8 cellular contexts compared by ENCODE assay signal in genomic region chr7:76445577-76446008, GRCh38. TPM values are rescaled to one million over a fixed set of nuclear protein-coding genes. Genes with fewer than 3 reads are reported as not detected.
DNase-seq lines count a peak whose midpoint lies in the region; ATAC-seq and TF ChIP-seq lines count a peak whose summit lies in the region.
"Not testable (repeated sequence)": the region's sequence is repeated elsewhere in the genome, so short reads cannot be mapped to it uniquely, and the experiment has no call there.

No MANE protein-coding gene starts in this region.

- not testable (repeated sequence) for H3K9me3 ChIP-seq in esophagus muscularis mucosa; mucosa of rectum (ENCODE audit: control insufficient read depth in 2 of 2, low read length in 2 of 2); transverse colon

- H3K27me3 Mint-ChIP-seq in activated CD8-positive, alpha-beta T cell treated with anti-CD3 and anti-CD28 coated beads, Interleukin-2, amount 10 ng/mL, durations not matched to agents 7 days and 5 days (ENCODE audit: low read depth) = not testable (repeated sequence)

- peak overlapping the region; percentile 85 for H3K27ac Mint-ChIP-seq in activated CD8-positive, alpha-beta T cell treated with anti-CD3 and anti-CD28 coated beads, Interleukin-2, amount 10 ng/mL, durations not matched to agents 7 days and 5 days

- not testable (repeated sequence) for H3K36me3 Mint-ChIP-seq in activated CD8-positive, alpha-beta T cell treated with anti-CD3 and anti-CD28 coated beads, Interleukin-2, amount 10 ng/mL, durations not matched to agents 7 days and 5 days (ENCODE audit: low read depth)

- in situ Hi-C loops in transverse colon (cut with MboI; ENCODE audit: low pct_ligation_motif_present in 1 of 4, low pct_unique_long_range_greater_than_20kb in 1 of 4, low sequenced_read_pairs in 3 of 4) = loop anchor here in 1 of 4 donors (10.0 kb wide), 1 partner anchor 159 kb away; no protein-coding TSS in a partner anchor

- peak; percentile 74 for ATAC-seq in GM21619 (IDR thresholded peaks at IDR 0.05; ENCODE audit: unreplicated experiment)
- ATAC-seq in HG03432 (IDR thresholded peaks at IDR 0.05; ENCODE audit: unreplicated experiment) = peak; percentile 83
- peak; percentile 84 for ATAC-seq in activated CD8-positive, alpha-beta T cell treated with anti-CD3 and anti-CD28 coated beads, Interleukin-2, amount 10 ng/mL, durations not matched to agents 7 days and 5 days

- TF ChIP-seq POLR2A in esophagus muscularis mucosa (IDR thresholded peaks at IDR 0.05; ENCODE audit: low read depth); transverse colon (IDR thresholded peaks at IDR 0.05): not testable (repeated sequence)

- not testable (repeated sequence) for H3K36me3 ChIP-seq in esophagus muscularis mucosa; mucosa of rectum (ENCODE audit: control insufficient read depth in 2 of 2, insufficient read depth in 2 of 2, low read length in 2 of 2); transverse colon

- not testable (repeated sequence) for H3K4me3 ChIP-seq in esophagus muscularis mucosa, transverse colon
- H3K4me3 ChIP-seq in mucosa of rectum (ENCODE audit: low read length in 2 of 2) = peak overlapping the region in 1 of 2 donors; percentile 42

- H3K4me1 ChIP-seq in esophagus muscularis mucosa; mucosa of rectum (ENCODE audit: control insufficient read depth in 2 of 2, insufficient read depth in 2 of 2, low read length in 2 of 2): not testable (repeated sequence)
- peaks cover 0 to 10% (median 4%) of the 10 kb centered on the region in 4 donors for H3K4me1 ChIP-seq in transverse colon

- H3K27me3 ChIP-seq in esophagus muscularis mucosa; mucosa of rectum (ENCODE audit: control insufficient read depth in 2 of 2, insufficient read depth in 2 of 2, low read length in 2 of 2); transverse colon: not testable (repeated sequence)

- H3K27ac ChIP-seq in esophagus muscularis mucosa (replicated peaks in 1 of 4) (peak overlapping the region; percentile 38 to 59 (median 54)), mucosa of rectum (ENCODE audit: low read depth in 2 of 2, low read length in 2 of 2) (peak overlapping the region; percentile 61 to 68), transverse colon (peak overlapping the region; percentile 74 to 79 (median 78))

- intact Hi-C loops in esophagus muscularis mucosa (cut with DNase I); transverse colon (cut with DNase I; ENCODE audit: low total_unique reads): not testable (repeated sequence)

- CTCF ChIA-PET in activated CD8-positive, alpha-beta T cell treated with anti-CD3 and anti-CD28 coated beads, Interleukin-2, amount 10 ng/mL, durations not matched to agents 7 days and 5 days (lab: Charles Lee) = not testable (repeated sequence)

- WGBS in esophagus muscularis mucosa = 0% methylated on average over 4 of the region's 5 CpGs
- 0% methylated on average over 4 of the region's 5 CpGs; no CpG with 5 or more reads in 1 of the 2 donors for WGBS in transverse colon (ENCODE audit: low coverage in 1 of 2), 2 donors

- not testable (repeated sequence) for TF ChIP-seq CTCF in esophagus muscularis mucosa (IDR thresholded peaks at IDR 0.05); transverse colon (IDR thresholded peaks at IDR 0.05)

- DNase-seq in GM04504 (ENCODE audit: low read depth) = peak; percentile 38
- DNase-seq in NOMO-1 (lab: John Stamatoyannopoulos, UW; ENCODE audit: unreplicated experiment in 2 of 2) = peak; percentile 50 to 83
- peak; percentile 43 for DNase-seq in activated CD8-positive, alpha-beta T cell treated with anti-CD3 and anti-CD28 coated beads, Interleukin-2, amount 10 ng/mL, durations not matched to agents 7 days and 5 days
- peak; percentile 89 for DNase-seq in esophagus muscularis mucosa (ENCODE audit: extremely low spot score)
- DNase-seq in transverse colon = peak; percentile 39

- POLR2A ChIA-PET in activated CD8-positive, alpha-beta T cell treated with anti-CD3 and anti-CD28 coated beads, Interleukin-2, amount 10 ng/mL, durations not matched to agents 7 days and 5 days (lab: Charles Lee) = not testable (repeated sequence)

- peaks cover 16% of the 10 kb centered on the region for H3K4me1 Mint-ChIP-seq in activated CD8-positive, alpha-beta T cell treated with anti-CD3 and anti-CD28 coated beads, Interleukin-2, amount 10 ng/mL, durations not matched to agents 7 days and 5 days (ENCODE audit: low read depth)

- not testable (repeated sequence) for H3K9ac ChIP-seq in mucosa of rectum (ENCODE audit: low read depth in 1 of 2, low read length in 2 of 2)

- TF ChIP-seq EP300 in esophagus muscularis mucosa (IDR thresholded peaks at IDR 0.05); transverse colon (IDR thresholded peaks at IDR 0.05; ENCODE audit: low read depth): not testable (repeated sequence)

- H3K9me3 Mint-ChIP-seq in activated CD8-positive, alpha-beta T cell treated with anti-CD3 and anti-CD28 coated beads, Interleukin-2, amount 10 ng/mL, durations not matched to agents 7 days and 5 days (ENCODE audit: insufficient read depth) = not testable (repeated sequence)

- H3K4me3 Mint-ChIP-seq in activated CD8-positive, alpha-beta T cell treated with anti-CD3 and anti-CD28 coated beads, Interleukin-2, amount 10 ng/mL, durations not matched to agents 7 days and 5 days = peak overlapping the region; percentile 60

RNA-seq across cellular contexts. Expression of gene DTX2, which starts 15.9 kb away (rescaled TPM):
- 10 to 100 TPM; 28.0 to 30.6 TPM for total RNA-seq in activated CD8-positive, alpha-beta T cell treated with anti-CD3 and anti-CD28 coated beads, Interleukin-2, amount 10 ng/mL, durations not matched to agents 7 days and 5 days
- total RNA-seq in esophagus muscularis mucosa (10 to 100 TPM; 18.1 to 35.2 (median 25.3) TPM), transverse colon (100 to 1,000 TPM in 2 of 4 donors, 10 to 100 TPM in 2; 73.0 to 169 (median 119) TPM)

RNA-seq across cellular contexts. Expression of gene ZP3, which starts 20.8 kb away (rescaled TPM):
- 1 to 10 TPM; 4.0 to 5.9 TPM for total RNA-seq in activated CD8-positive, alpha-beta T cell treated with anti-CD3 and anti-CD28 coated beads, Interleukin-2, amount 10 ng/mL, durations not matched to agents 7 days and 5 days
- total RNA-seq in esophagus muscularis mucosa = 1 to 10 TPM in 1 of 4 donors, under 1 TPM in 1, not detected in 2; 0.46 to 1.0 TPM
- total RNA-seq in transverse colon = 1 to 10 TPM in 2 of 4 donors, not detected in 2; 3.0 to 3.4 TPM

RNA-seq across cellular contexts. Expression of gene SSC4D, which starts 36.1 kb away (rescaled TPM):
- total RNA-seq in activated CD8-positive, alpha-beta T cell treated with anti-CD3 and anti-CD28 coated beads, Interleukin-2, amount 10 ng/mL, durations not matched to agents 7 days and 5 days = under 1 TPM in 1 of 2 experiments, not detected in 1; 0.47 TPM
- total RNA-seq in esophagus muscularis mucosa (under 1 TPM in 3 of 4 donors, not detected in 1; 0.39 to 0.66 (median 0.46) TPM), transverse colon (under 1 TPM in 1 of 4 donors, not detected in 3; 0.41 TPM)

Comparison
In these comparisons a context has a peak if more than half of its experiments do, and no peak if none do; other contexts are left out.
1. DNase-seq: peak in every context shown above with its lines; median percentile 89 in esophagus muscularis mucosa; 66 in NOMO-1; 43 in activated CD8-positive, alpha-beta T cell treated with anti-CD3 and anti-CD28 coated beads, Interleukin-2, amount 10 ng/mL, durations not matched to agents 7 days and 5 days; 39 in transverse colon; 38 in GM04504.